ENCODE assay signal across 25 cellular contexts in genomic region chr2:233266481-233266880, GRCh38. TPM values are rescaled to one million over a fixed set of nuclear protein-coding genes. Genes with fewer than 3 reads are reported as not detected.
DNase-seq lines count a peak whose midpoint lies in the region; ATAC-seq, FAIRE-seq and TF ChIP-seq lines count a peak whose summit lies in the region.
"Had no signal": no experiment of that assay in that cellular context is flagged by ENCODE, and none has a peak within 500 bp of the region (broad histone marks: within the 10 kb centered on the region; RNA-seq: fewer than 3 reads in every experiment).

No MANE protein-coding gene starts in this region.

- no peak for TF ChIP-seq POLR2A in GM12878 (IDR thresholded peaks at IDR 0.05; ENCODE audit: low read depth, low read length)

- H3K27ac ChIP-seq in GM12878 (ENCODE audit: control insufficient read depth, insufficient read depth) = no peak overlapping the region
- H3K27ac ChIP-seq: C4-2B, RWPE1, testis had no signal

- no peaks in the 10 kb centered on the region for H3K27me3 Mint-ChIP-seq in activated T-cell treated with anti-CD3 and anti-CD28 coated beads, Interleukin-2, amount 50 U/mL, for 24 hours
- H3K27me3 Mint-ChIP-seq in T-helper 17 cell = no peaks in the 10 kb centered on the region
- H3K27me3 Mint-ChIP-seq: dendritic cell treated with granulocyte-macrophage colony-stimulating factor and Interleukin-4, amounts not matched to agents 40 ng/mL and 50 ng/mL, for 4 days had no signal

- H3K36me3 ChIP-seq in GM12878 (ENCODE audit: control insufficient read depth in 2 of 2, insufficient read depth in 2 of 2, low read length in 1 of 2) = peaks cover 24 to 42% of the 10 kb centered on the region in 2 experiments

- no peak for TF ChIP-seq EP300 in GM12878 (IDR thresholded peaks at IDR 0.05; ENCODE audit: borderline replicate concordance in 1 of 2, control insufficient read depth in 1 of 2, low read depth in 2 of 2, low read length in 2 of 2)

- H3K27me3 ChIP-seq in GM12878 (replicated peaks in 1 of 2; ENCODE audit: control insufficient read depth in 2 of 2, insufficient read depth in 2 of 2, low read length in 1 of 2) = no peaks in the 10 kb centered on the region
- H3K27me3 ChIP-seq: heart right ventricle, testis had no signal

- H3K27ac Mint-ChIP-seq in activated T-cell treated with anti-CD3 and anti-CD28 coated beads, Interleukin-2, amount 50 U/mL, for 24 hours = peak overlapping the region; percentile 97
- H3K27ac Mint-ChIP-seq in T-helper 17 cell = peak overlapping the region; percentile 99
- H3K27ac Mint-ChIP-seq in stimulated activated effector memory CD8-positive, alpha-beta T cell treated with anti-CD3 and anti-CD28 coated beads, Interleukin-12 subunit alpha, Interleukin-12 subunit beta, amount 100 ng/mL, for 72 hours = peak overlapping the region; percentile 97
- H3K27ac Mint-ChIP-seq: dendritic cell treated with granulocyte-macrophage colony-stimulating factor and Interleukin-4, amounts not matched to agents 40 ng/mL and 50 ng/mL, for 4 days had no signal

- intact Hi-C loops in GM12878 (cut with micrococcal nuclease; ENCODE audit: unreplicated experiment) = no loop called here

- no peak for TF ChIP-seq RAD21 in GM12878 (IDR thresholded peaks at IDR 0.05; ENCODE audit: insufficient read depth, low read depth, low read length)

- BruUV-seq in GM12878 (replicated peaks; lab: Mats Ljungman, UMichigan) = TSS peak; percentile 13

- POLR2A ChIA-PET in GM12878 (lab: Charles Lee) = no interaction called here

- no peaks in the 10 kb centered on the region for H3K9me3 ChIP-seq in T-helper 17 cell (ENCODE audit: control insufficient read depth, low read length, poor library complexity, severe bottlenecking)
- H3K9me3 ChIP-seq in GM12878 (replicated peaks; ENCODE audit: control insufficient read depth, insufficient read depth, low read length) = no peaks in the 10 kb centered on the region
- H3K9me3 ChIP-seq: heart right ventricle, testis had no signal

- H3K9me3 Mint-ChIP-seq in activated T-cell treated with anti-CD3 and anti-CD28 coated beads, Interleukin-2, amount 50 U/mL, for 24 hours = no peaks in the 10 kb centered on the region
- no peaks in the 10 kb centered on the region for H3K9me3 Mint-ChIP-seq in stimulated activated effector memory CD8-positive, alpha-beta T cell treated with anti-CD3 and anti-CD28 coated beads, Interleukin-12 subunit alpha, Interleukin-12 subunit beta, amount 100 ng/mL, for 72 hours
- H3K9me3 Mint-ChIP-seq: dendritic cell treated with granulocyte-macrophage colony-stimulating factor and Interleukin-4, amounts not matched to agents 40 ng/mL and 50 ng/mL, for 4 days had no signal

- SMC1A ChIA-PET in GM12878 (lab: Charles Lee; ENCODE audit: uncharacterized antibody, unreplicated experiment) = no interaction called here

- CTCF ChIA-PET in GM12878 (lab: Yijun Ruan, JAX) = no interaction called here

- no peak for DNase-seq in activated T-cell treated with anti-CD3 and anti-CD28 coated beads, Interleukin-2, amount 50 U/mL, for 24 hours
- DNase-seq in activated T-cell treated with anti-CD3 and anti-CD28 coated beads, Interleukin-2, amount 50 U/mL, for 48 hours = no peak
- DNase-seq in T-helper 17 cell (no peak), GM12878 (ENCODE audit: low read depth, low spot score) (no peak), middle frontal gyrus (ENCODE audit: extremely low spot score, low spot score) (no peak)
- no peak for DNase-seq in stimulated activated effector memory CD8-positive, alpha-beta T cell treated with anti-CD3 and anti-CD28 coated beads, Interleukin-12 subunit alpha, Interleukin-12 subunit beta, amount 100 ng/mL, for 72 hours (ENCODE audit: low spot score in 2 of 2)
- no peak for DNase-seq in stimulated activated CD4-positive, alpha-beta T cell treated with anti-CD3 and anti-CD28 coated beads, Interleukin-4, amount 100 ng/mL, for 4 hours
- DNase-seq: amniotic stem cell; heart right ventricle; IMR-90; left ventricle myocardium superior; NCI-H1417; NCI-H510A treated with DMSO at 0.1 percent for 48 hours; retina; stimulated activated CD8-positive, alpha-beta memory T cell treated with anti-CD3 and anti-CD28 coated beads, Interleukin-4, amount 100 ng/mL, for 48 hours; testis had no signal

- WGBS in GM12878 (ENCODE audit: insufficient coverage, insufficient replicate concordance, low lambda C conversion rate, missing lambda C conversion rate) = 91% methylated on average over 4 of the region's 4 CpGs

- peaks cover 67% of the 10 kb centered on the region for H3K4me1 Mint-ChIP-seq in activated T-cell treated with anti-CD3 and anti-CD28 coated beads, Interleukin-2, amount 50 U/mL, for 24 hours (ENCODE audit: low read depth)
- H3K4me1 Mint-ChIP-seq in T-helper 17 cell = peaks cover 52% of the 10 kb centered on the region
- H3K4me1 Mint-ChIP-seq in stimulated activated effector memory CD8-positive, alpha-beta T cell treated with anti-CD3 and anti-CD28 coated beads, Interleukin-12 subunit alpha, Interleukin-12 subunit beta, amount 100 ng/mL, for 72 hours = peaks cover 68% of the 10 kb centered on the region

- in situ Hi-C loops in GM12878 (cut with MboI) = no loop called here

- H3K4me1 ChIP-seq in GM12878 (ENCODE audit: control insufficient read depth, insufficient read depth, low read length) = peaks cover 32% of the 10 kb centered on the region
- H3K4me1 ChIP-seq: testis had no signal

- peaks cover 8% of the 10 kb centered on the region for H3K79me2 ChIP-seq in GM12878 (ENCODE audit: control insufficient read depth, insufficient read depth, low read length)

- ATAC-seq in T-helper 17 cell (no peak), GM12878 (no peak), GM18858 (IDR thresholded peaks at IDR 0.05; ENCODE audit: unreplicated experiment) (no peak)
- no peak for ATAC-seq in stimulated activated effector memory CD8-positive, alpha-beta T cell treated with anti-CD3 and anti-CD28 coated beads, Interleukin-12 subunit alpha, Interleukin-12 subunit beta, amount 100 ng/mL, for 72 hours
- ATAC-seq: heart right ventricle, left ventricle myocardium superior had no signal

- H3K36me3 Mint-ChIP-seq in activated T-cell treated with anti-CD3 and anti-CD28 coated beads, Interleukin-2, amount 50 U/mL, for 24 hours (ENCODE audit: low read depth) = peaks cover 98% of the 10 kb centered on the region
- peaks cover 17% of the 10 kb centered on the region for H3K36me3 Mint-ChIP-seq in T-helper 17 cell (ENCODE audit: low read depth)
- H3K36me3 Mint-ChIP-seq in stimulated activated effector memory CD8-positive, alpha-beta T cell treated with anti-CD3 and anti-CD28 coated beads, Interleukin-12 subunit alpha, Interleukin-12 subunit beta, amount 100 ng/mL, for 72 hours = peaks cover 97% of the 10 kb centered on the region

- H3K4me3 Mint-ChIP-seq in activated T-cell treated with anti-CD3 and anti-CD28 coated beads, Interleukin-2, amount 50 U/mL, for 24 hours = no peak overlapping the region
- H3K4me3 Mint-ChIP-seq in T-helper 17 cell = peak overlapping the region; percentile 22
- H3K4me3 Mint-ChIP-seq in stimulated activated effector memory CD8-positive, alpha-beta T cell treated with anti-CD3 and anti-CD28 coated beads, Interleukin-12 subunit alpha, Interleukin-12 subunit beta, amount 100 ng/mL, for 72 hours = no peak overlapping the region
- H3K4me3 Mint-ChIP-seq: dendritic cell treated with granulocyte-macrophage colony-stimulating factor and Interleukin-4, amounts not matched to agents 40 ng/mL and 50 ng/mL, for 4 days had no signal

- RAD21 ChIA-PET in GM12878 (lab: Charles Lee; ENCODE audit: unreplicated experiment) = no interaction called here

- no peak overlapping the region for H3K4me3 ChIP-seq in GM12878
- H3K4me3 ChIP-seq: heart right ventricle, testis had no signal

- H3K9ac ChIP-seq in GM12878 (ENCODE audit: control insufficient read depth, insufficient read depth, low read length) = no peak overlapping the region

- TF ChIP-seq CTCF in GM12878 (IDR thresholded peaks at IDR 0.05 in 2 of 3, conservative IDR thresholded peaks at IDR 0.05 in 1 of 3; ENCODE audit: control insufficient read depth in 2 of 3, extremely low read depth in 1 of 3, insufficient read depth in 1 of 3, low read depth in 3 of 3, low read length in 3 of 3) = no peak

- no peak for FAIRE-seq in GM12878 (lab: Jason Lieb, UNC)
- FAIRE-seq: bronchial epithelial cell, endothelial cell of umbilical vein, H1 had no signal

- H4K20me1 ChIP-seq in GM12878 (ENCODE audit: control insufficient read depth, insufficient read depth) = no peaks in the 10 kb centered on the region

- H3K4me2 ChIP-seq in GM12878 (ENCODE audit: control insufficient read depth, insufficient read depth) = no peak overlapping the region

- H2AFZ ChIP-seq in GM12878 (ENCODE audit: control insufficient read depth, low read depth, low read length) = no peak overlapping the region

RNA-seq across cellular contexts. Expression of gene ATG16L1, which starts 15.0 kb away (rescaled TPM):
- 100 to 1,000 TPM in 1 of 2 donors, 10 to 100 TPM in 1; 87.3 to 115 TPM for total RNA-seq in T-helper 17 cell
- 122 and 131 TPM in 2 replicates for total RNA-seq in GM12878 (2013; cell fraction: nucleolus; rRNA removed)
- 16.9 and 20.1 TPM in 2 replicates for total RNA-seq in GM12878 (2014; rRNA removed)
- 16.3 and 17.3 TPM in 2 replicates for total RNA-seq in GM12878 (2014; rRNA removed; fragmentation: Illumina TruSeq; extraction: Trizol)
- 25.1 and 26.6 TPM in 2 replicates for total RNA-seq in GM12878 (2021)
- 7.6 TPM for polyA plus RNA-seq in GM12878 (2011; ENCODE audit: low read depth)
- polyA plus RNA-seq in GM12878 (2011; rRNA removed) = 18.0 and 21.0 TPM in 2 replicates
- 11.5 and 13.3 TPM in 2 replicates for polyA plus RNA-seq in GM12878 (2011; cell fraction: cytosol; rRNA removed)
- polyA plus RNA-seq in GM12878 (2011; cell fraction: nucleus; rRNA removed) = 67.9 and 71.7 TPM in 2 replicates
- 9.9 and 10.7 TPM in 2 replicates for polyA plus RNA-seq in GM12878 (2012)
- polyA plus RNA-seq in GM12878 (2014; fragmentation: Illumina TruSeq; extraction: Trizol) = 13.3 and 13.5 TPM in 2 replicates
- 1 to 10 TPM; 5.2 to 7.8 TPM for polyA plus RNA-seq in GM12878 (2014; fragmentation: Nextera tagmentation; extraction: Ambion mirVana)
- polyA plus RNA-seq in GM12878 (2014; rRNA removed) = 20.6 and 27.5 TPM in 2 replicates
- 10 to 100 TPM; 13.8 to 14.9 TPM for polyA plus RNA-seq in GM12878 (2016; fragmentation: Nextera tagmentation; extraction: Ambion mirVana)
- 19.6 and 28.7 TPM in 2 replicates for polyA minus RNA-seq in GM12878 (2011; rRNA and poly(A)+ RNA removed)
- polyA minus RNA-seq in GM12878 (2011; cell fraction: cytosol; rRNA and poly(A)+ RNA removed) = 7.0 and 7.4 TPM in 2 replicates
- polyA minus RNA-seq in GM12878 (2011; cell fraction: nucleus; rRNA and poly(A)+ RNA removed) = 31.8 and 58.4 TPM in 2 replicates

RNA-seq across cellular contexts. Expression of gene SAG, which starts 41.1 kb away (rescaled TPM):
- total RNA-seq in T-helper 17 cell = under 1 TPM; 0.10 to 0.25 TPM
- 0.08 and 0.10 TPM in 2 replicates for total RNA-seq in GM12878 (2013; cell fraction: nucleolus; rRNA removed)
- total RNA-seq in GM12878 (2014; rRNA removed) = not detected in 2 replicates
- not detected in 2 replicates for total RNA-seq in GM12878 (2014; rRNA removed; fragmentation: Illumina TruSeq; extraction: Trizol)
- 0.69 TPM in 1 of 2 replicates, not detected in the other for total RNA-seq in GM12878 (2021)
- 0.09 TPM for polyA plus RNA-seq in GM12878 (2011; ENCODE audit: low read depth)
- not detected in 2 replicates for polyA plus RNA-seq in GM12878 (2011; rRNA removed)
- polyA plus RNA-seq in GM12878 (2011; cell fraction: cytosol; rRNA removed) = 0.01 TPM in 1 of 2 replicates, not detected in the other
- not detected in 2 replicates for polyA plus RNA-seq in GM12878 (2011; cell fraction: nucleus; rRNA removed)
- polyA plus RNA-seq in GM12878 (2012) = 0.04 and 0.48 TPM in 2 replicates
- 0.06 TPM in 1 of 2 replicates, not detected in the other for polyA plus RNA-seq in GM12878 (2014; fragmentation: Illumina TruSeq; extraction: Trizol)
- polyA plus RNA-seq in GM12878 (2014; fragmentation: Nextera tagmentation; extraction: Ambion mirVana) = under 1 TPM in 1 of 2 experiments, not detected in 1; 0.47 TPM
- not detected in 2 replicates for polyA plus RNA-seq in GM12878 (2014; rRNA removed)
- polyA plus RNA-seq in GM12878 (2016; fragmentation: Nextera tagmentation; extraction: Ambion mirVana) = not detected
- polyA minus RNA-seq in GM12878 (2011; rRNA and poly(A)+ RNA removed) = not detected in 2 replicates
- polyA minus RNA-seq in GM12878 (2011; cell fraction: cytosol; rRNA and poly(A)+ RNA removed) = not detected in 2 replicates
- polyA minus RNA-seq in GM12878 (2011; cell fraction: nucleus; rRNA and poly(A)+ RNA removed) = not detected in 2 replicates
- total RNA-seq: bronchial epithelial cell, endothelial cell of umbilical vein, H1, heart right ventricle, IMR-90, left ventricle myocardium superior, M059J, mucosa of gallbladder had no signal
- polyA plus RNA-seq: endothelial cell of umbilical vein, H1, heart right ventricle, IMR-90 had no signal
